1 cellular context compared by ENCODE assay signal in the genomic region with DNA sequence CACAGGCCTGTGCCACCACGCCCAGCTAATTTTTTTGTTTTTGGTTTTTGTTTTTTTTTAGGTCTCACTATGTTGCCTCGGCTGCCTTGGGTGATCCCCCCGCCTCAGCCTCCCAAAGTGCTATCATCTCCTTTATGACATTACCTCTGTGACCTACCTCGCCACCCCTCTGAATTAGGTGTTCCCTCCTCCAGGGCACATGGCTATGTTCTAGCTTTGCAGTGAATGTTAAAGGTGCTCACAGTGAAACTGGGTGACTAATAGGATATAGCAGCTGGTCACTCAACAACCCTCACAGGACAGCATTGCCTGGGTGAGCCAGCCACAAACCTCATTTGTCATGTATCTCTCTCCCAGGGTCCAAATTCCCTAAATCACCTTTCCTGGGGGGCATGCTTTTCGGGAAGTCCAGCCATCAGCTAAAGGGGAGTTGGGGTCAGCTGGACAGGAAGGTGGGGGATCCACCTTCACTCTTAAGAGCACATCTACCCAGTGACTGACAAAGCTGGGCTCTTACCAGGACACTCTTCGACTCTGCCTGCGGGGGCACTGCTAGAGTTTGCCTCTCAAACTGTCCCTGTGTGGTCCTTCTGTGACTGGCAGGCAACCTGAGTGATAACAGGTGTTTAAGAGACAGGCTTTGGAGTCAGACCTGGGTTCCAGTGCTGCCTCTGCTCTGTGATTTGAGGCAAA.
TF ChIP-seq lines count a peak whose summit lies in the region.

No MANE protein-coding gene starts in this region.

TF ChIP-seq in SK-N-SH treated with all-trans-retinoic acid at 6 μM for 48 hours, 23 proteins besides CTCF, POLR2A, EP300 and RAD21 (continued from another document):
- TF ChIP-seq, protein P1, sequence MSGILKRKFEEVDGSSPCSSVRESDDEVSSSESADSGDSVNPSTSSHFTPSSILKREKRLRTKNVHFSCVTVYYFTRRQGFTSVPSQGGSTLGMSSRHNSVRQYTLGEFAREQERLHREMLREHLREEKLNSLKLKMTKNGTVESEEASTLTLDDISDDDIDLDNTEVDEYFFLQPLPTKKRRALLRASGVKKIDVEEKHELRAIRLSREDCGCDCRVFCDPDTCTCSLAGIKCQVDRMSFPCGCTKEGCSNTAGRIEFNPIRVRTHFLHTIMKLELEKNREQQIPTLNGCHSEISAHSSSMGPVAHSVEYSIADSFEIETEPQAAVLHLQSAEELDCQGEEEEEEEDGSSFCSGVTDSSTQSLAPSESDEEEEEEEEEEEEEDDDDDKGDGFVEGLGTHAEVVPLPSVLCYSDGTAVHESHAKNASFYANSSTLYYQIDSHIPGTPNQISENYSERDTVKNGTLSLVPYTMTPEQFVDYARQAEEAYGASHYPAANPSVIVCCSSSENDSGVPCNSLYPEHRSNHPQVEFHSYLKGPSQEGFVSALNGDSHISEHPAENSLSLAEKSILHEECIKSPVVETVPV (CRISPR knock-in tag; IDR thresholded peaks at IDR 0.05): no peak
- TF ChIP-seq ZNF565 (CRISPR knock-in tag; conservative IDR thresholded peaks at IDR 0.05; ENCODE audit: low read depth) (no peak), ESRRG (CRISPR knock-in tag; IDR thresholded peaks at IDR 0.05) (no peak), ZFP30 (CRISPR knock-in tag; IDR thresholded peaks at IDR 0.05) (no peak), PPARA (CRISPR knock-in tag; IDR thresholded peaks at IDR 0.05; ENCODE audit: borderline replicate concordance) (no peak), TCF4 (CRISPR knock-in tag; IDR thresholded peaks at IDR 0.05; ENCODE audit: borderline replicate concordance) (no peak), BACH2 (CRISPR knock-in tag; IDR thresholded peaks at IDR 0.05; ENCODE audit: borderline replicate concordance) (no peak), SNAI2 (CRISPR knock-in tag; IDR thresholded peaks at IDR 0.05) (no peak), OSR1 (CRISPR knock-in tag; IDR thresholded peaks at IDR 0.05) (no peak), ZNF8 (CRISPR knock-in tag; IDR thresholded peaks at IDR 0.05) (no peak), ISL1 (CRISPR knock-in tag; IDR thresholded peaks at IDR 0.05) (no peak)
- TF ChIP-seq, protein P2, sequence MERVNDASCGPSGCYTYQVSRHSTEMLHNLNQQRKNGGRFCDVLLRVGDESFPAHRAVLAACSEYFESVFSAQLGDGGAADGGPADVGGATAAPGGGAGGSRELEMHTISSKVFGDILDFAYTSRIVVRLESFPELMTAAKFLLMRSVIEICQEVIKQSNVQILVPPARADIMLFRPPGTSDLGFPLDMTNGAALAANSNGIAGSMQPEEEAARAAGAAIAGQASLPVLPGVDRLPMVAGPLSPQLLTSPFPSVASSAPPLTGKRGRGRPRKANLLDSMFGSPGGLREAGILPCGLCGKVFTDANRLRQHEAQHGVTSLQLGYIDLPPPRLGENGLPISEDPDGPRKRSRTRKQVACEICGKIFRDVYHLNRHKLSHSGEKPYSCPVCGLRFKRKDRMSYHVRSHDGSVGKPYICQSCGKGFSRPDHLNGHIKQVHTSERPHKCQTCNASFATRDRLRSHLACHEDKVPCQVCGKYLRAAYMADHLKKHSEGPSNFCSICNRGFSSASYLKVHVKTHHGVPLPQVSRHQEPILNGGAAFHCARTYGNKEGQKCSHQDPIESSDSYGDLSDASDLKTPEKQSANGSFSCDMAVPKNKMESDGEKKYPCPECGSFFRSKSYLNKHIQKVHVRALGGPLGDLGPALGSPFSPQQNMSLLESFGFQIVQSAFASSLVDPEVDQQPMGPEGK (CRISPR knock-in tag; IDR thresholded peaks at IDR 0.05; ENCODE audit: borderline replicate concordance): no peak
